11 cellular contexts compared by ENCODE assay signal in genomic region chr7:74028321-74028812, GRCh38. TPM values are rescaled to one million over a fixed set of nuclear protein-coding genes. Genes with fewer than 3 reads are reported as not detected.
A peak's percentile ranks its signal among the peaks of the same experiment; 100 is the strongest.
DNase-seq lines count a peak whose midpoint lies in the region; ATAC-seq, FAIRE-seq and TF ChIP-seq lines count a peak whose summit lies in the region.
"Had no signal": no experiment of that assay in that cellular context is flagged by ENCODE, and none has a peak within 500 bp of the region (broad histone marks: within the 10 kb centered on the region; RNA-seq: fewer than 3 reads in every experiment).

No MANE protein-coding gene starts in this region.

- H3K4me3 ChIP-seq in Loucy (ENCODE audit: low read length, poor library complexity, severe bottlenecking) (no peak overlapping the region), H1 (ENCODE audit: extremely low read depth in 1 of 4, insufficient read depth in 2 of 4, low read depth in 3 of 4, low read length in 4 of 4) (no peak overlapping the region), mucosa of stomach (ENCODE audit: low read length) (no peak overlapping the region), subcutaneous abdominal adipose tissue (ENCODE audit: low read depth in 1 of 5, low read length in 5 of 5) (peak overlapping the region; percentile 63 to 87 (median 80)), OCI-LY7 (ENCODE audit: low read depth, low read length, poor library complexity, severe bottlenecking) (no peak overlapping the region), Caco-2 (ENCODE audit: low read depth, low read length) (no peak overlapping the region)

- H3K79me1 ChIP-seq in H1 (ENCODE audit: low read depth, low read length): no peaks in the 10 kb centered on the region

- H2AFZ ChIP-seq in Loucy (ENCODE audit: low read length) (no peak overlapping the region), H1 (ENCODE audit: low read length) (no peak overlapping the region; the same call in 1 of the 2 replicates), OCI-LY7 (ENCODE audit: low read length) (no peak overlapping the region)

- H4K5ac ChIP-seq in H1 (ENCODE audit: insufficient read length, low read depth, low read length): no peak overlapping the region

- no peaks in the 10 kb centered on the region for H3F3A ChIP-seq in Loucy (ENCODE audit: low read depth)

- peak overlapping the region; percentile 4; the same call in 1 of the 2 replicates for H4K8ac ChIP-seq in H1 (ENCODE audit: extremely low read depth, insufficient read depth, low read length)

- H3K9me3 Mint-ChIP-seq in Caco-2 (ENCODE audit: unreplicated experiment): no peaks in the 10 kb centered on the region
- H3K9me3 Mint-ChIP-seq: activated CD4-positive, alpha-beta T cell treated with anti-CD3 and anti-CD28 coated beads, Interleukin-2, amount 10 ng/mL, durations not matched to agents 7 days and 5 days had no signal

- 0 out of 2 replicates have a peak overlapping the region, but pooled peaks have one; percentile 20 for H2BK5ac ChIP-seq in H1 (ENCODE audit: low read depth, low read length)

- no peak overlapping the region for H3K27ac Mint-ChIP-seq in Caco-2 (ENCODE audit: unreplicated experiment)
- H3K27ac Mint-ChIP-seq: activated CD4-positive, alpha-beta T cell treated with anti-CD3 and anti-CD28 coated beads, Interleukin-2, amount 10 ng/mL, durations not matched to agents 7 days and 5 days had no signal

- H4K20me1 ChIP-seq in Loucy (ENCODE audit: insufficient read depth, low read length, poor library complexity, severe bottlenecking): no peaks in the 10 kb centered on the region
- H4K20me1 ChIP-seq in H1 (replicated peaks in 1 of 2; ENCODE audit: control insufficient read depth in 1 of 2, insufficient read depth in 2 of 2, low read length in 2 of 2): no peaks in the 10 kb centered on the region
- no peaks in the 10 kb centered on the region for H4K20me1 ChIP-seq in OCI-LY7 (ENCODE audit: insufficient read depth, low read length)

- POLR2A ChIA-PET in H1 (lab: Charles Lee; ENCODE audit: partially characterized antibody): interaction anchor here (1.6 kb wide), 1 partner anchor 10 kb away, joined by 3 read pairs; no protein-coding TSS in a partner anchor
- POLR2A ChIA-PET in OCI-LY7 (lab: Charles Lee): no interaction called here
- POLR2A ChIA-PET in Caco-2 (lab: Charles Lee): no interaction called here

- H2BK120ac ChIP-seq in H1 (replicated peaks; ENCODE audit: low read depth, low read length): no peak overlapping the region

- no peaks in the 10 kb centered on the region for H3K36me3 Mint-ChIP-seq in Caco-2 (ENCODE audit: insufficient read depth, unreplicated experiment)

- no peak overlapping the region for H2BK20ac ChIP-seq in H1 (ENCODE audit: low read length)

- H3K23ac ChIP-seq in H1 (ENCODE audit: insufficient read length): no peak overlapping the region

- TF ChIP-seq POLR2A in H1 (IDR thresholded peaks at IDR 0.05; ENCODE audit: control extremely low read depth in 1 of 2, low read depth in 2 of 2, low read length in 2 of 2): no peak

- 76% methylated on average over 13 of the region's 13 CpGs; no CpG with 5 or more reads in 1 of the 2 experiments for WGBS in H1 (ENCODE audit: extremely low coverage in 1 of 2, insufficient coverage in 1 of 2, insufficient read length in 1 of 2, insufficient replicate concordance in 2 of 2, low coverage in 1 of 2, low lambda C conversion rate in 2 of 2, missing lambda C conversion rate in 1 of 2), 2 experiments

- 0 out of 2 replicates have a peak overlapping the region, but pooled peaks have one; percentile 19 for H2BK12ac ChIP-seq in H1 (ENCODE audit: low read depth, low read length)

- CTCF ChIA-PET in H1 (lab: Charles Lee; ENCODE audit: partially characterized antibody) (interaction anchor here (0.5 to 10.9 kb wide), 10 partner anchors 10 to 164 kb away, joined by 3 to 145 read pairs (median 14); no protein-coding TSS in a partner anchor), OCI-LY7 (lab: Charles Lee; ENCODE audit: unreplicated experiment) (no interaction called here), Caco-2 (lab: Charles Lee) (interaction anchor here (0.6 kb wide), 2 partner anchors 211 to 252 kb away, joined by 3 read pairs; no protein-coding TSS in a partner anchor)

- H3K27me3 ChIP-seq in Loucy (ENCODE audit: insufficient read depth, low read length, poor library complexity, severe bottlenecking) (no peaks in the 10 kb centered on the region), H1 (replicated peaks in 1 of 4; ENCODE audit: control insufficient read depth in 3 of 4, extremely low read depth in 1 of 4, insufficient read depth in 3 of 4, low read length in 3 of 4) (peaks cover 0 to 9% (median 4%) of the 10 kb centered on the region in 4 experiments; a peak in 3 of 7 replicates), mucosa of stomach (ENCODE audit: control insufficient read depth, insufficient read depth, low read length) (peaks cover 71% of the 10 kb centered on the region), subcutaneous abdominal adipose tissue (ENCODE audit: control insufficient read depth in 5 of 5, insufficient read depth in 4 of 5, low read length in 5 of 5) (peaks cover 0 to 17% (median 9%) of the 10 kb centered on the region in 5 donors), Caco-2 (replicated peaks; ENCODE audit: control insufficient read depth, insufficient read depth, low read length) (no peaks in the 10 kb centered on the region)

- H3K23me2 ChIP-seq in H1 (ENCODE audit: low read depth, low read length): no peaks in the 10 kb centered on the region; the same call in 1 of the 2 replicates

- no peak for DNase-seq in H1 (ENCODE audit: low read depth in 1 of 2, low spot score in 2 of 2)
- DNase-seq in OCI-LY7 (ENCODE audit: low spot score): no peak
- DNase-seq in Caco-2: no peak
- no peak for DNase-seq in SIG-M5 (lab: John Stamatoyannopoulos, UW)
- DNase-seq: activated CD4-positive, alpha-beta T cell treated with anti-CD3 and anti-CD28 coated beads, Interleukin-2, amount 10 ng/mL, durations not matched to agents 7 days and 5 days had no signal

- no peaks in the 10 kb centered on the region for H3K9me2 ChIP-seq in Loucy (replicated peaks; ENCODE audit: low read depth, low read length)
- H3K9me2 ChIP-seq in OCI-LY7 (ENCODE audit: insufficient read depth, low read length): no peaks in the 10 kb centered on the region

- intact Hi-C loops in OCI-LY7 (cut with micrococcal nuclease; ENCODE audit: unreplicated experiment): no loop called here
- intact Hi-C loops in Caco-2 (cut with micrococcal nuclease; ENCODE audit: unreplicated experiment): no loop called here

- FAIRE-seq in H1 (lab: Jason Lieb, UNC): no peak

- H3K79me2 ChIP-seq in Loucy (ENCODE audit: insufficient read depth, low read length) (no peaks in the 10 kb centered on the region), H1 (ENCODE audit: control insufficient read depth in 1 of 2, insufficient read depth in 2 of 2, low read length in 2 of 2) (no peaks in the 10 kb centered on the region), OCI-LY7 (ENCODE audit: insufficient read depth, low read depth, low read length) (no peaks in the 10 kb centered on the region)

- H3K9me3 ChIP-seq in Loucy (ENCODE audit: insufficient read depth, low read depth, low read length): no peaks in the 10 kb centered on the region
- no peaks in the 10 kb centered on the region for H3K9me3 ChIP-seq in H1 (ENCODE audit: insufficient read depth in 2 of 2, low read depth in 1 of 2, low read length in 1 of 2)
- no peaks in the 10 kb centered on the region for H3K9me3 ChIP-seq in mucosa of stomach (ENCODE audit: control insufficient read depth, low read length)
- H3K9me3 ChIP-seq in subcutaneous abdominal adipose tissue (ENCODE audit: control insufficient read depth in 5 of 5, low read length in 5 of 5): no peaks in the 10 kb centered on the region
- H3K9me3 ChIP-seq in OCI-LY7 (ENCODE audit: low read length): no peaks in the 10 kb centered on the region
- no peaks in the 10 kb centered on the region for H3K9me3 ChIP-seq in Caco-2

- H3K9ac ChIP-seq in Loucy (ENCODE audit: low read depth, low read length, poor library complexity, severe bottlenecking) (no peak overlapping the region), H1 (replicated peaks in 1 of 4; ENCODE audit: extremely low read depth in 1 of 4, low read depth in 3 of 4, low read length in 3 of 4) (0 out of 7 replicates have a peak overlapping the region, but pooled peaks of 1 of the 4 experiments have one; percentile 5), mucosa of stomach (ENCODE audit: low read length) (peak overlapping the region; percentile 30), subcutaneous abdominal adipose tissue (ENCODE audit: low read length in 5 of 5) (peak overlapping the region; percentile 9 to 65 (median 59))

- H3K4me2 ChIP-seq in Loucy (ENCODE audit: low read depth, low read length, poor library complexity, severe bottlenecking) (peak overlapping the region; percentile 58), H1 (ENCODE audit: insufficient read depth in 1 of 2, low read depth in 2 of 2, low read length in 2 of 2) (0 out of 4 replicates have a peak overlapping the region, but pooled peaks have one; percentile 36 to 45), OCI-LY7 (ENCODE audit: low read length) (no peak overlapping the region)

- TF ChIP-seq EP300 in H1 (IDR thresholded peaks at IDR 0.05; ENCODE audit: borderline replicate concordance in 1 of 2, low read depth in 2 of 2, low read length in 2 of 2): no peak

- no peak overlapping the region for H3K56ac ChIP-seq in H1 (replicated peaks; ENCODE audit: insufficient read length, low read depth, low read length)

- no peak for ATAC-seq in GM18870 (IDR thresholded peaks at IDR 0.05; ENCODE audit: unreplicated experiment)
- ATAC-seq: HCT116 had no signal

- no peak overlapping the region; the same call in 1 of the 2 replicates for H3K18ac ChIP-seq in H1 (ENCODE audit: extremely low read depth, low read length)

- TF ChIP-seq RAD21 in H1 (IDR thresholded peaks at IDR 0.05 in 1 of 2, conservative IDR thresholded peaks at IDR 0.05 in 1 of 2; ENCODE audit: low read depth in 2 of 2, low read length in 2 of 2): no peak

- no peak for TF ChIP-seq CTCF in Loucy (conservative IDR thresholded peaks at IDR 0.05; ENCODE audit: low read length)
- no peak for TF ChIP-seq CTCF in H1 (IDR thresholded peaks at IDR 0.05; ENCODE audit: control extremely low read depth in 1 of 3, insufficient read depth in 1 of 3, low read depth in 1 of 3, low read length in 3 of 3)
- no peak for TF ChIP-seq CTCF in OCI-LY7 (conservative IDR thresholded peaks at IDR 0.05; ENCODE audit: low read length)
- no peak for TF ChIP-seq CTCF in Caco-2 (IDR thresholded peaks at IDR 0.05; ENCODE audit: insufficient read depth in 1 of 2, low read depth in 1 of 2, low read length in 1 of 2, severe bottlenecking in 1 of 2, unreplicated experiment in 1 of 2)

- no TSS peak for BruUV-seq in OCI-LY7 (replicated peaks; lab: Mats Ljungman, UMichigan)
- BruUV-seq in Caco-2 (replicated peaks; lab: Mats Ljungman, UMichigan): no TSS peak

- 0 out of 2 replicates have a peak overlapping the region, but pooled peaks have one; percentile 88 for H2BK15ac ChIP-seq in H1 (ENCODE audit: low read length)

- no peak overlapping the region for H3K14ac ChIP-seq in H1 (ENCODE audit: insufficient read length)

- no peaks in the 10 kb centered on the region for H3K36me3 ChIP-seq in Loucy (ENCODE audit: insufficient read depth, low read length)
- H3K36me3 ChIP-seq in H1 (ENCODE audit: control insufficient read depth in 2 of 4, insufficient read depth in 4 of 4, low read length in 3 of 4): no peaks in the 10 kb centered on the region
- no peaks in the 10 kb centered on the region for H3K36me3 ChIP-seq in mucosa of stomach (ENCODE audit: control insufficient read depth, insufficient read depth, low read length)
- no peaks in the 10 kb centered on the region for H3K36me3 ChIP-seq in subcutaneous abdominal adipose tissue (ENCODE audit: control insufficient read depth in 5 of 5, insufficient read depth in 5 of 5, low read length in 5 of 5)
- H3K36me3 ChIP-seq in OCI-LY7 (ENCODE audit: insufficient read depth, low read length): no peaks in the 10 kb centered on the region
- no peaks in the 10 kb centered on the region for H3K36me3 ChIP-seq in Caco-2 (ENCODE audit: control insufficient read depth, insufficient read depth, low read length)

- H3K4me1 Mint-ChIP-seq in Caco-2 (ENCODE audit: low read depth, unreplicated experiment): peaks cover 13% of the 10 kb centered on the region
- H3K4me1 Mint-ChIP-seq: activated CD4-positive, alpha-beta T cell treated with anti-CD3 and anti-CD28 coated beads, Interleukin-2, amount 10 ng/mL, durations not matched to agents 7 days and 5 days had no signal

- H3K4ac ChIP-seq in H1 (replicated peaks; ENCODE audit: insufficient read length, low read depth, low read length): peak overlapping the region; percentile 15

- no peak overlapping the region for H3K4me3 Mint-ChIP-seq in Caco-2 (ENCODE audit: unreplicated experiment)
- H3K4me3 Mint-ChIP-seq: activated CD4-positive, alpha-beta T cell treated with anti-CD3 and anti-CD28 coated beads, Interleukin-2, amount 10 ng/mL, durations not matched to agents 7 days and 5 days had no signal

- peak overlapping the region; percentile 94; the same call in 1 of the 2 replicates for H2AK5ac ChIP-seq in H1 (ENCODE audit: low read depth, low read length)

- H3K4me1 ChIP-seq in Loucy (ENCODE audit: insufficient read depth, low read length, poor library complexity, severe bottlenecking) (peaks cover 41% of the 10 kb centered on the region), H1 (replicated peaks in 1 of 4; ENCODE audit: control insufficient read depth in 3 of 4, insufficient read depth in 4 of 4, low read length in 3 of 4) (peaks cover 0 to 25% (median 17%) of the 10 kb centered on the region in 4 experiments; a peak in 6 of 7 replicates), mucosa of stomach (ENCODE audit: control insufficient read depth, insufficient read depth, low read length) (peaks cover 3% of the 10 kb centered on the region), subcutaneous abdominal adipose tissue (ENCODE audit: control insufficient read depth in 5 of 5, insufficient read depth in 5 of 5, low read length in 5 of 5) (peaks cover 22 to 75% (median 74%) of the 10 kb centered on the region in 5 donors), OCI-LY7 (ENCODE audit: insufficient read depth, low read length, poor library complexity, severe bottlenecking) (no peaks in the 10 kb centered on the region), Caco-2 (0 out of 2 replicates have a peak, but pooled peaks cover 3% of the 10 kb centered on the region)

- no peaks in the 10 kb centered on the region for H3K27me3 Mint-ChIP-seq in Caco-2 (ENCODE audit: insufficient read depth, unreplicated experiment)

- no peak overlapping the region for H4K91ac ChIP-seq in H1 (replicated peaks; ENCODE audit: insufficient read length, low read length)

- H3K27ac ChIP-seq in H1 (ENCODE audit: low read depth, low read length): no peak overlapping the region
- peak overlapping the region; percentile 37 for H3K27ac ChIP-seq in subcutaneous abdominal adipose tissue (ENCODE audit: low read depth, low read length)
- no peak overlapping the region for H3K27ac ChIP-seq in OCI-LY7 (ENCODE audit: low read depth, low read length, poor library complexity, severe bottlenecking)

RNA-seq across cellular contexts. Expression of gene ELN, which starts 0.4 kb away (rescaled TPM):
- total RNA-seq in H1 (2021; fragmentation: NEBNext Ultra II Directional; extraction: Animal tissue kit (Norgen Biotek cat#: 25700)): 5.6 and 5.9 TPM in 2 replicates
- polyA plus RNA-seq in H1 (2011; rRNA removed): 5.1 and 5.4 TPM in 2 replicates
- polyA plus RNA-seq in H1 (2011; cell fraction: cytosol; rRNA removed): 3.2 TPM
- 7.8 TPM for polyA plus RNA-seq in H1 (2011; cell fraction: nucleus; rRNA removed)
- 2.2 to 4.9 TPM (median 4.4 TPM) in 4 replicates for polyA plus RNA-seq in H1 (2012, experiment 1 of 2)
- 3.7 TPM for polyA plus RNA-seq in H1 (2012, experiment 2 of 2)
- 4.6 TPM for polyA plus RNA-seq in H1 (2013, experiment 1 of 2)
- 5.6 TPM for polyA plus RNA-seq in H1 (2013, experiment 2 of 2)
- 1.2 TPM in 2 replicates for polyA minus RNA-seq in H1 (2011; rRNA and poly(A)+ RNA removed)
- 1.4 TPM for polyA minus RNA-seq in H1 (2011; cell fraction: cytosol; rRNA and poly(A)+ RNA removed)
- polyA minus RNA-seq in H1 (2011; cell fraction: nucleus; rRNA and poly(A)+ RNA removed): 1.5 TPM
- not detected in 2 replicates for total RNA-seq in OCI-LY7 (2014; rRNA removed; shearing (Covaris generic))
- total RNA-seq in OCI-LY7 (2022) (not detected in 2 replicates), Caco-2 (2022) (not detected in 2 replicates)
- total RNA-seq: activated CD4-positive, alpha-beta T cell treated with anti-CD3 and anti-CD28 coated beads, Interleukin-2, amount 10 ng/mL, durations not matched to agents 7 days and 5 days; NCI-H460 had no signal

RNA-seq across cellular contexts. Expression of gene LIMK1, which starts 55.2 kb away (rescaled TPM):
- 92.1 and 93.5 TPM in 2 replicates for total RNA-seq in H1 (2021; fragmentation: NEBNext Ultra II Directional; extraction: Animal tissue kit (Norgen Biotek cat#: 25700))
- polyA plus RNA-seq in H1 (2011; rRNA removed): 108 and 172 TPM in 2 replicates
- polyA plus RNA-seq in H1 (2011; cell fraction: cytosol; rRNA removed): 82.7 TPM
- polyA plus RNA-seq in H1 (2011; cell fraction: nucleus; rRNA removed): 129 TPM
- 63.0 to 88.9 TPM (median 81.1 TPM) in 4 replicates for polyA plus RNA-seq in H1 (2012, experiment 1 of 2)
- polyA plus RNA-seq in H1 (2012, experiment 2 of 2): 77.4 TPM
- 44.8 TPM for polyA plus RNA-seq in H1 (2013, experiment 1 of 2)
- polyA plus RNA-seq in H1 (2013, experiment 2 of 2): 46.9 TPM
- 72.5 and 119 TPM in 2 replicates for polyA minus RNA-seq in H1 (2011; rRNA and poly(A)+ RNA removed)
- polyA minus RNA-seq in H1 (2011; cell fraction: cytosol; rRNA and poly(A)+ RNA removed): 61.9 TPM
- 34.6 TPM for polyA minus RNA-seq in H1 (2011; cell fraction: nucleus; rRNA and poly(A)+ RNA removed)
- 21.9 and 31.7 TPM in 2 replicates for total RNA-seq in OCI-LY7 (2014; rRNA removed; shearing (Covaris generic))
- total RNA-seq in OCI-LY7 (2022): 59.7 and 67.3 TPM in 2 replicates
- total RNA-seq in Caco-2 (2022): 30.6 and 31.4 TPM in 2 replicates

Comparison
In these comparisons a context has a peak if more than half of its experiments do, and no peak if none do; other contexts are left out.
1. H3K4me3 ChIP-seq: peak in subcutaneous abdominal adipose tissue (5 of 5); none in Loucy (single experiment), H1 (0 of 4), mucosa of stomach (single experiment), OCI-LY7 (single experiment) and Caco-2 (single experiment).